ENCODE assay signal across 2 cellular contexts in the genomic region with DNA sequence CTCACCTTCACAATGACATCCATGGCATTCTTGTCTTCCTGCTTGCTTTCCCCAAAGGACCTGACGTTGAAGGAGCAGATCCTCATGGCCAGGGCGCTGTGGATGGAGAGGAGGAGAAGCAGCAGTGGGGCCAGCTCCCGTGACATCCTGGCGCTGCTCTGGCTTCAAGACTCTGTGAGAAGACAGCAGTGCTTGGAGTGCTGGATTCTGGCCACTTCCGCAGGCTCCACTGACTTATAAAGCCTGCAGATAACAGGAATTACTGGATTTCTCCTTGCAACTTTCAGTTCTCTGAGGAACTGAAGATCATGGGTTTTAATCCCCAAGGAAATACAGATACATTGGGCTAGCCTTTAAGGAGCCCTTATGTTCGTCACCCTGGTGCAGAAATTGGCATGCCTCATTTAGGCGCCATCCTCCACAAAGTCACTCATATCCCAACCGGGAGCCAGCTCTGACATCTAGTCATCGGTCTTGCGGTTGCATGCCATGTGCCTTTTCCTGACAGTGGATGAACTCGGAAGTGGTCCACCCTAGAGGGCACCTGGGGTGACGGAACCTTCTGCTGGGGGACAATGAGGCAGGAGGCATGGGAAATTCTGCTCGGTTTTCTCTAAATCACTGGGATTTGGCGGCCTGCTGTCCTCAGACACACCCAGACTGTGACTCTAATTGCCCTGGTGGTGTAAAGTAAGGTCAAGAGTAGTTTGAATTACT.
A peak's percentile ranks its signal among the peaks of the same experiment; 100 is the strongest.
TF ChIP-seq lines count a peak whose summit lies in the region.

A gene with protein sequence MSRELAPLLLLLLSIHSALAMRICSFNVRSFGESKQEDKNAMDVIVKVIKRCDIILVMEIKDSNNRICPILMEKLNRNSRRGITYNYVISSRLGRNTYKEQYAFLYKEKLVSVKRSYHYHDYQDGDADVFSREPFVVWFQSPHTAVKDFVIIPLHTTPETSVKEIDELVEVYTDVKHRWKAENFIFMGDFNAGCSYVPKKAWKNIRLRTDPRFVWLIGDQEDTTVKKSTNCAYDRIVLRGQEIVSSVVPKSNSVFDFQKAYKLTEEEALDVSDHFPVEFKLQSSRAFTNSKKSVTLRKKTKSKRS (minus strand): TSS at position 212 of the 717 bp plus-strand sequence. CDS start 66 bp downstream, at position 146.

TF ChIP-seq in liver, 16 proteins besides CTCF, POLR2A, EP300 and RAD21:
- TF ChIP-seq NR2F2 (IDR thresholded peaks at IDR 0.05) (peak; percentile 69), SP1 (IDR thresholded peaks at IDR 0.05) (no peak), RXRA (IDR thresholded peaks at IDR 0.05) (peak in 1 of 2 donors; percentile 7), GABPA (IDR thresholded peaks at IDR 0.05 in 1 of 2, conservative IDR thresholded peaks at IDR 0.05 in 1 of 2) (no peak), FOXA2 (IDR thresholded peaks at IDR 0.05) (no peak), TAF1 (conservative IDR thresholded peaks at IDR 0.05) (no peak), HNF4G (IDR thresholded peaks at IDR 0.05) (no peak)
- TF ChIP-seq, protein P1, sequence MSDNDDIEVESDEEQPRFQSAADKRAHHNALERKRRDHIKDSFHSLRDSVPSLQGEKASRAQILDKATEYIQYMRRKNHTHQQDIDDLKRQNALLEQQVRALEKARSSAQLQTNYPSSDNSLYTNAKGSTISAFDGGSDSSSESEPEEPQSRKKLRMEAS (IDR thresholded peaks at IDR 0.05) = no peak

TF ChIP-seq in HepG2, 621 proteins besides CTCF, POLR2A, EP300 and RAD21:
- TF ChIP-seq, protein P2, sequence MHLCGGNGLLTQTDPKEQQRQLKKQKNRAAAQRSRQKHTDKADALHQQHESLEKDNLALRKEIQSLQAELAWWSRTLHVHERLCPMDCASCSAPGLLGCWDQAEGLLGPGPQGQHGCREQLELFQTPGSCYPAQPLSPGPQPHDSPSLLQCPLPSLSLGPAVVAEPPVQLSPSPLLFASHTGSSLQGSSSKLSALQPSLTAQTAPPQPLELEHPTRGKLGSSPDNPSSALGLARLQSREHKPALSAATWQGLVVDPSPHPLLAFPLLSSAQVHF (CRISPR knock-in tag; IDR thresholded peaks at IDR 0.05) = no peak
- no peak for TF ChIP-seq ZBTB42 (CRISPR knock-in tag; IDR thresholded peaks at IDR 0.05)
- no peak for TF ChIP-seq TBL1XR1 (IDR thresholded peaks at IDR 0.05; ENCODE audit: borderline replicate concordance, low read length, partially characterized antibody)
- TF ChIP-seq ZMYM2 (CRISPR knock-in tag; IDR thresholded peaks at IDR 0.05) = no peak
- no peak for TF ChIP-seq NFYC (CRISPR knock-in tag; IDR thresholded peaks at IDR 0.05)
